ENCODE assay signal across 19 cellular contexts in genomic region chr20:46933150-46933549, GRCh38. TPM values are rescaled to one million over a fixed set of nuclear protein-coding genes. Genes with fewer than 3 reads are reported as not detected.
DNase-seq lines count a peak whose midpoint lies in the region; ATAC-seq and TF ChIP-seq lines count a peak whose summit lies in the region.
"Had no signal": no experiment of that assay in that cellular context is flagged by ENCODE, and none has a peak within 500 bp of the region (broad histone marks: within the 10 kb centered on the region; RNA-seq: fewer than 3 reads in every experiment).

No MANE protein-coding gene starts in this region.

- POLR2A ChIA-PET in Caco-2 (lab: Charles Lee), result no interaction called here

- DNase-seq in NCI-H2171 treated with DMSO at 0.1 percent for 48 hours (lab: John Stamatoyannopoulos, UW) (peak; percentile 26), NCI-H2171 (lab: John Stamatoyannopoulos, UW) (no peak), NCI-H69 (lab: John Stamatoyannopoulos, UW) (peak; percentile 5), glutamatergic neuron (no peak), Caco-2 (no peak)
- DNase-seq in activated CD4-positive, alpha-beta T cell treated with anti-CD3 and anti-CD28 coated beads, Interleukin-2, amount 50 U/mL, for 1 hour, result no peak
- DNase-seq: CD8-positive, alpha-beta T cell; DMS153; DMS79; GDM1; HCEC 1CT; HFFc6; KBM-7 had no signal

- no TSS peak for BruUV-seq in Caco-2 (replicated peaks; lab: Mats Ljungman, UMichigan)

- peaks cover 12% of the 10 kb centered on the region for H3K27me3 Mint-ChIP-seq in glutamatergic neuron (ENCODE audit: unreplicated experiment)
- peaks cover 34% of the 10 kb centered on the region for H3K27me3 Mint-ChIP-seq in Caco-2 (ENCODE audit: insufficient read depth, unreplicated experiment)

- H3K4me3 Mint-ChIP-seq in glutamatergic neuron (ENCODE audit: unreplicated experiment) (no peak overlapping the region), Caco-2 (ENCODE audit: unreplicated experiment) (no peak overlapping the region)
- H3K4me3 Mint-ChIP-seq: B cell; CD8-positive, alpha-beta T cell; GM23338; HFFc6; IgD-negative memory B cell had no signal

- H3K4me1 ChIP-seq in Caco-2, result no peaks in the 10 kb centered on the region

- H3K9me3 Mint-ChIP-seq in glutamatergic neuron (ENCODE audit: unreplicated experiment), result peaks cover 11% of the 10 kb centered on the region
- no peaks in the 10 kb centered on the region for H3K9me3 Mint-ChIP-seq in Caco-2 (ENCODE audit: unreplicated experiment)
- H3K9me3 Mint-ChIP-seq: CD8-positive, alpha-beta T cell; GM23338; HFFc6; IgD-negative memory B cell had no signal

- H3K27me3 ChIP-seq in Caco-2 (replicated peaks; ENCODE audit: control insufficient read depth, insufficient read depth, low read length), result peaks cover 2% of the 10 kb centered on the region; the same call in 1 of the 2 replicates
- H3K27me3 ChIP-seq: BLaER1 treated with 17β-estradiol and CSF1 and Interleukin-3, amounts not matched to agents 10 nM and 100 nM had no signal

- CTCF ChIA-PET in Caco-2 (lab: Charles Lee), result no interaction called here

- ATAC-seq in GM21825 (IDR thresholded peaks at IDR 0.05; ENCODE audit: unreplicated experiment), result no peak
- ATAC-seq: CD8-positive, alpha-beta T cell; GM23338; HepG2 had no signal

- H3K36me3 Mint-ChIP-seq in glutamatergic neuron (ENCODE audit: unreplicated experiment) (no peaks in the 10 kb centered on the region), Caco-2 (ENCODE audit: insufficient read depth, unreplicated experiment) (no peaks in the 10 kb centered on the region)
- H3K36me3 Mint-ChIP-seq: CD8-positive, alpha-beta T cell; IgD-negative memory B cell had no signal

- no peak overlapping the region for H3K4me3 ChIP-seq in Caco-2 (ENCODE audit: low read depth, low read length)
- H3K4me3 ChIP-seq: BLaER1 treated with 17β-estradiol and CSF1 and Interleukin-3, amounts not matched to agents 10 nM and 100 nM; GM23338 had no signal

- H3K4me1 Mint-ChIP-seq in glutamatergic neuron (ENCODE audit: low read depth, unreplicated experiment), result peaks cover 57% of the 10 kb centered on the region
- H3K4me1 Mint-ChIP-seq in Caco-2 (ENCODE audit: low read depth, unreplicated experiment), result no peaks in the 10 kb centered on the region
- H3K4me1 Mint-ChIP-seq: B cell had no signal

- no peaks in the 10 kb centered on the region for H3K9me3 ChIP-seq in Caco-2
- H3K9me3 ChIP-seq: BLaER1 treated with 17β-estradiol and CSF1 and Interleukin-3, amounts not matched to agents 10 nM and 100 nM had no signal

- TF ChIP-seq CTCF in glutamatergic neuron (IDR thresholded peaks at IDR 0.05; ENCODE audit: partially characterized antibody, unreplicated experiment) (no peak), Caco-2 (IDR thresholded peaks at IDR 0.05; ENCODE audit: insufficient read depth in 1 of 2, low read depth in 1 of 2, low read length in 1 of 2, severe bottlenecking in 1 of 2, unreplicated experiment in 1 of 2) (no peak)

- intact Hi-C loops in Caco-2 (cut with micrococcal nuclease; ENCODE audit: unreplicated experiment), result no loop called here

- H3K36me3 ChIP-seq in Caco-2 (ENCODE audit: control insufficient read depth, insufficient read depth, low read length), result no peaks in the 10 kb centered on the region
- H3K36me3 ChIP-seq: BLaER1 treated with 17β-estradiol and CSF1 and Interleukin-3, amounts not matched to agents 10 nM and 100 nM had no signal

- peak overlapping the region; percentile 84 for H3K27ac Mint-ChIP-seq in glutamatergic neuron (ENCODE audit: unreplicated experiment)
- H3K27ac Mint-ChIP-seq in Caco-2 (ENCODE audit: unreplicated experiment), result no peak overlapping the region
- H3K27ac Mint-ChIP-seq: B cell; CD8-positive, alpha-beta T cell; GM23338; HFFc6; IgD-negative memory B cell had no signal

RNA-seq across cellular contexts. Expression of gene EYA2, which starts 38.5 kb away (rescaled TPM):
- total RNA-seq in glutamatergic neuron (ENCODE audit: unreplicated experiment), result 94.1 TPM
- total RNA-seq in Caco-2 (2022), result 0.25 and 0.30 TPM in 2 replicates
- total RNA-seq: CD8-positive, alpha-beta T cell; HepG2 had no signal

Comparison
In these comparisons a context has a peak if more than half of its experiments do, and no peak if none do; other contexts are left out.
1. DNase-seq: peak in NCI-H2171 treated with DMSO at 0.1 percent for 48 hours (single experiment) and NCI-H69 (single experiment); none in NCI-H2171 (single experiment), glutamatergic neuron (single experiment), activated CD4-positive, alpha-beta T cell treated with anti-CD3 and anti-CD28 coated beads, Interleukin-2, amount 50 U/mL, for 1 hour (single experiment) and Caco-2 (0 of 2).
2. RNA of gene EYA2, which starts 38.5 kb away (total RNA-seq): 94.1 TPM in glutamatergic neuron (single experiment); 0.25 to 0.30 TPM in Caco-2; every median in the first group is over 10 times any median in the second.